ENCODE assay signal across 11 cellular contexts in genomic region chr6:4853782-4854511, GRCh38.
DNase-seq lines count a peak whose midpoint lies in the region; ATAC-seq and TF ChIP-seq lines count a peak whose summit lies in the region.
"Had no signal": no experiment of that assay in that cellular context is flagged by ENCODE, and none has a peak within 500 bp of the region (broad histone marks: within the 10 kb centered on the region; RNA-seq: fewer than 3 reads in every experiment).

No MANE protein-coding gene starts in this region.

- no peak overlapping the region for H3K4me2 ChIP-seq in H9 (ENCODE audit: insufficient read depth, insufficient read length, low read length)
- H3K4me2 ChIP-seq in mesenchymal stem cell (ENCODE audit: low read length, poor library complexity, severe bottlenecking): no peak overlapping the region

- peaks cover 27% of the 10 kb centered on the region for H3K4me1 Mint-ChIP-seq in Caco-2 (ENCODE audit: low read depth, unreplicated experiment)
- peaks cover 41 to 55% of the 10 kb centered on the region in 2 experiments for H3K4me1 Mint-ChIP-seq in H9

- peak overlapping the region; percentile 55 for H3K4me3 Mint-ChIP-seq in Caco-2 (ENCODE audit: unreplicated experiment)
- H3K4me3 Mint-ChIP-seq in H9: no peak overlapping the region

- H3K4ac ChIP-seq in H9 (ENCODE audit: low read depth, low read length) (no peak overlapping the region), mesenchymal stem cell (ENCODE audit: low read depth in 1 of 2, low read length in 2 of 2) (no peak overlapping the region)

- H3K18ac ChIP-seq in H9 (ENCODE audit: insufficient read length, low read depth, low read length) (no peak overlapping the region), mesenchymal stem cell (ENCODE audit: low read depth in 1 of 2, low read length in 2 of 2) (no peak overlapping the region)

- H3K4me3 ChIP-seq in Caco-2 (ENCODE audit: low read depth, low read length) (peak overlapping the region; percentile 7; the same call in 1 of the 2 replicates), mesenchymal stem cell (ENCODE audit: insufficient read depth in 1 of 2, low read depth in 1 of 2, low read length in 2 of 2) (no peak overlapping the region)
- H3K4me3 ChIP-seq: pancreas had no signal

- CTCF ChIA-PET in Caco-2 (lab: Charles Lee): interaction anchor here (0.6 to 0.7 kb wide), 2 partner anchors 629 to 1866 kb away, joined by 3 read pairs; no protein-coding TSS in a partner anchor

- no peak overlapping the region for H2BK15ac ChIP-seq in H9 (ENCODE audit: low read depth, low read length)
- H2BK15ac ChIP-seq in mesenchymal stem cell (ENCODE audit: low read depth, poor library complexity, severe bottlenecking): no peak overlapping the region

- H3K14ac ChIP-seq in H9 (ENCODE audit: insufficient read depth, low read length) (no peak overlapping the region), mesenchymal stem cell (ENCODE audit: low read length in 2 of 2) (no peak overlapping the region)

- H4K5ac ChIP-seq in H9 (ENCODE audit: insufficient read length, low read depth, low read length): no peak overlapping the region

- H3K56ac ChIP-seq in H9 (ENCODE audit: insufficient read length, low read depth, low read length): no peak overlapping the region

- H3K27me3 Mint-ChIP-seq in Caco-2 (ENCODE audit: insufficient read depth, unreplicated experiment): no peaks in the 10 kb centered on the region
- no peaks in the 10 kb centered on the region for H3K27me3 Mint-ChIP-seq in H9 (ENCODE audit: low read depth)

- H2BK120ac ChIP-seq in H9 (ENCODE audit: low read depth, low read length, poor library complexity, severe bottlenecking): no peak overlapping the region
- no peak overlapping the region for H2BK120ac ChIP-seq in mesenchymal stem cell (ENCODE audit: low read depth, low read length)

- H2AFZ ChIP-seq in H9 (ENCODE audit: low read length) (no peak overlapping the region), mesenchymal stem cell (ENCODE audit: low read depth, low read length) (no peak overlapping the region)

- H3K9ac ChIP-seq in H9 (ENCODE audit: extremely low read depth, insufficient read length, low read length) (no peak overlapping the region), mesenchymal stem cell (ENCODE audit: low read length) (no peak overlapping the region)

- ATAC-seq in GM18873 (IDR thresholded peaks at IDR 0.05; ENCODE audit: low FRiP score, unreplicated experiment): no peak
- ATAC-seq in HG03139 (IDR thresholded peaks at IDR 0.05; ENCODE audit: unreplicated experiment): no peak

- WGBS in H9 (ENCODE audit: extremely low coverage, insufficient read length, low lambda C conversion rate): no CpG with 5 or more reads among the region's 16 CpGs
- WGBS in mesenchymal stem cell: 65% methylated on average over 15 of the region's 16 CpGs

- H3K9me3 ChIP-seq in Caco-2 (no peaks in the 10 kb centered on the region), H9 (ENCODE audit: control insufficient read depth, low read depth, low read length) (no peaks in the 10 kb centered on the region), mesenchymal stem cell (ENCODE audit: control insufficient read depth, low read length) (no peaks in the 10 kb centered on the region)
- H3K9me3 ChIP-seq: pancreas had no signal

- H3K27me3 ChIP-seq in Caco-2 (replicated peaks; ENCODE audit: control insufficient read depth, insufficient read depth, low read length) (no peaks in the 10 kb centered on the region), H9 (ENCODE audit: insufficient read depth, low read length) (no peaks in the 10 kb centered on the region), mesenchymal stem cell (ENCODE audit: control insufficient read depth in 1 of 2, insufficient read depth in 1 of 2, low read length in 2 of 2) (no peaks in the 10 kb centered on the region)
- H3K27me3 ChIP-seq: pancreas had no signal

- no peaks in the 10 kb centered on the region for H3K79me1 ChIP-seq in H9 (ENCODE audit: insufficient read depth, low read depth, low read length, poor library complexity, severe bottlenecking)
- H3K79me1 ChIP-seq in mesenchymal stem cell (replicated peaks; ENCODE audit: low read length, poor library complexity, severe bottlenecking): peaks cover 56% of the 10 kb centered on the region

- no TSS peak for BruUV-seq in Caco-2 (replicated peaks; lab: Mats Ljungman, UMichigan)

- H3K9me3 Mint-ChIP-seq in Caco-2 (ENCODE audit: unreplicated experiment): no peaks in the 10 kb centered on the region
- H3K9me3 Mint-ChIP-seq in H9: no peaks in the 10 kb centered on the region

- TF ChIP-seq CTCF in Caco-2 (IDR thresholded peaks at IDR 0.05; ENCODE audit: insufficient read depth in 1 of 2, low read depth in 1 of 2, low read length in 1 of 2, severe bottlenecking in 1 of 2, unreplicated experiment in 1 of 2) (no peak), H9 (conservative IDR thresholded peaks at IDR 0.05) (no peak)

- H3K79me2 ChIP-seq in H9 (ENCODE audit: insufficient read depth, low read length): peaks cover 31% of the 10 kb centered on the region; the same call in 1 of the 2 replicates

- no peaks in the 10 kb centered on the region for H4K20me1 ChIP-seq in H9 (ENCODE audit: control insufficient read depth, insufficient read depth, insufficient read length)

- no peak overlapping the region for H2BK5ac ChIP-seq in H9 (ENCODE audit: insufficient read length, low read length)
- no peak overlapping the region for H2BK5ac ChIP-seq in mesenchymal stem cell (ENCODE audit: low read depth, low read length, poor library complexity, severe bottlenecking)

- H3T11ph ChIP-seq in H9 (ENCODE audit: low read length): no peak overlapping the region

- no peaks in the 10 kb centered on the region for H3K36me3 ChIP-seq in Caco-2 (ENCODE audit: control insufficient read depth, insufficient read depth, low read length)
- no peaks in the 10 kb centered on the region for H3K36me3 ChIP-seq in mesenchymal stem cell (ENCODE audit: control insufficient read depth in 1 of 2, insufficient read depth in 2 of 2, low read depth in 1 of 2, low read length in 2 of 2)
- H3K36me3 ChIP-seq: pancreas had no signal

- H2BK12ac ChIP-seq in H9 (ENCODE audit: insufficient read length, low read depth, low read length) (no peak overlapping the region), mesenchymal stem cell (ENCODE audit: low read length in 2 of 2) (no peak overlapping the region)

- H2AK5ac ChIP-seq in H9 (ENCODE audit: insufficient read length, low read length): no peak overlapping the region
- no peak overlapping the region for H2AK5ac ChIP-seq in mesenchymal stem cell (ENCODE audit: low read length, severe bottlenecking)

- H3K36me3 Mint-ChIP-seq in Caco-2 (ENCODE audit: insufficient read depth, unreplicated experiment) (peaks cover 15% of the 10 kb centered on the region), H9 (ENCODE audit: insufficient read depth in 1 of 3, low read depth in 3 of 3) (peaks cover 0 to 10% (median 2%) of the 10 kb centered on the region in 3 experiments; a peak in 3 of 7 replicates)

- POLR2A ChIA-PET in Caco-2 (lab: Charles Lee): no interaction called here

- H4K91ac ChIP-seq in H9 (ENCODE audit: insufficient read length, low read depth, low read length): no peak overlapping the region
- H4K91ac ChIP-seq in mesenchymal stem cell (ENCODE audit: low read length): no peak overlapping the region

- H3K23me2 ChIP-seq in H9 (ENCODE audit: insufficient read length, low read depth, low read length, poor library complexity, severe bottlenecking): no peaks in the 10 kb centered on the region

- H3K4me1 ChIP-seq in Caco-2 (peaks cover 21% of the 10 kb centered on the region), H9 (ENCODE audit: insufficient read depth, low read length) (no peaks in the 10 kb centered on the region), mesenchymal stem cell (ENCODE audit: control insufficient read depth, insufficient read depth, low read depth, low read length) (peaks cover 7% of the 10 kb centered on the region)

- no peak overlapping the region for H4K8ac ChIP-seq in H9 (replicated peaks; ENCODE audit: insufficient read length, low read depth, low read length)
- no peak overlapping the region for H4K8ac ChIP-seq in mesenchymal stem cell (ENCODE audit: low read length)

- no peak overlapping the region for H3K23ac ChIP-seq in H9 (ENCODE audit: insufficient read length, low read depth, low read length)
- no peak overlapping the region for H3K23ac ChIP-seq in mesenchymal stem cell (ENCODE audit: low read length in 2 of 2)

- H3K27ac Mint-ChIP-seq in Caco-2 (ENCODE audit: unreplicated experiment) (peak overlapping the region; percentile 56), H9 (peak overlapping the region in 2 of 3 experiments; percentile 10 to 15; a peak in 3 of 7 replicates)

- H3K27ac ChIP-seq in H9 (ENCODE audit: insufficient read length, low read depth, low read length) (no peak overlapping the region), mesenchymal stem cell (ENCODE audit: low read length, poor library complexity, severe bottlenecking) (no peak overlapping the region), substantia nigra (ENCODE audit: low read depth, low read length, poor library complexity, severe bottlenecking) (no peak overlapping the region)
- H3K27ac ChIP-seq: pancreas had no signal

- DNase-seq in Caco-2 (peak; percentile 39 to 69), H9 (no peak), mesenchymal stem cell (peak; percentile 59), substantia nigra (lab: John Stamatoyannopoulos, UW) (no peak)
- DNase-seq in activated T-cell treated with anti-CD3 and anti-CD28 coated beads, Interleukin-2, amount 50 U/mL, for 48 hours: peak; percentile 44 to 47
- DNase-seq: DND-41; NCI-H774; pancreas; stimulated activated CD4-positive, alpha-beta T cell treated with anti-CD3 and anti-CD28 coated beads, Interleukin-2, amount 100 ng/mL, for 48 hours had no signal

- no peak overlapping the region for H2BK20ac ChIP-seq in H9 (ENCODE audit: low read depth, low read length, poor library complexity, severe bottlenecking)

- intact Hi-C loops in Caco-2 (cut with micrococcal nuclease; ENCODE audit: unreplicated experiment): loop anchor here (5.0 kb wide), 1 partner anchor 83 kb away; no protein-coding TSS in a partner anchor

Comparison
In these comparisons a context has a peak if more than half of its experiments do, and no peak if none do; other contexts are left out.
1. DNase-seq: peak in Caco-2 (2 of 2), activated T-cell treated with anti-CD3 and anti-CD28 coated beads, Interleukin-2, amount 50 U/mL, for 48 hours (2 of 2) and mesenchymal stem cell (single experiment); none in H9 (single experiment) and substantia nigra (0 of 49).